24 cellular contexts compared by ENCODE assay signal in genomic region chr10:87519582-87519981, GRCh38.
DNase-seq lines count a peak whose midpoint lies in the region; ATAC-seq lines count a peak whose summit lies in the region.
"Had no signal": no experiment of that assay in that cellular context is flagged by ENCODE, and none has a peak within 500 bp of the region (broad histone marks: within the 10 kb centered on the region; RNA-seq: fewer than 3 reads in every experiment).

No MANE protein-coding gene starts in this region.

- peak; percentile 63 for ATAC-seq in GM18867 (IDR thresholded peaks at IDR 0.05; ENCODE audit: unreplicated experiment)
- peak; percentile 71 for ATAC-seq in GM21390 (IDR thresholded peaks at IDR 0.05; ENCODE audit: unreplicated experiment)
- peak; percentile 67 for ATAC-seq in HG03095 (IDR thresholded peaks at IDR 0.05; ENCODE audit: unreplicated experiment)
- ATAC-seq in stimulated activated effector memory CD8-positive, alpha-beta T cell treated with anti-CD3 and anti-CD28 coated beads, Interleukin-12 subunit alpha, Interleukin-12 subunit beta, amount 100 ng/mL, for 72 hours: peak; percentile 83
- no peak for ATAC-seq in GM19035 (IDR thresholded peaks at IDR 0.05; ENCODE audit: unreplicated experiment)
- ATAC-seq: pancreas, PC-3 had no signal

- peaks cover 17% of the 10 kb centered on the region for H3K4me1 Mint-ChIP-seq in stimulated activated effector memory CD8-positive, alpha-beta T cell treated with anti-CD3 and anti-CD28 coated beads, Interleukin-12 subunit alpha, Interleukin-12 subunit beta, amount 100 ng/mL, for 72 hours
- H3K4me1 Mint-ChIP-seq: B cell had no signal

- H3K9me3 Mint-ChIP-seq in stimulated activated effector memory CD8-positive, alpha-beta T cell treated with anti-CD3 and anti-CD28 coated beads, Interleukin-12 subunit alpha, Interleukin-12 subunit beta, amount 100 ng/mL, for 72 hours: peaks cover 5% of the 10 kb centered on the region

- H3K4me3 Mint-ChIP-seq in stimulated activated effector memory CD8-positive, alpha-beta T cell treated with anti-CD3 and anti-CD28 coated beads, Interleukin-12 subunit alpha, Interleukin-12 subunit beta, amount 100 ng/mL, for 72 hours: no peak overlapping the region
- H3K4me3 Mint-ChIP-seq: B cell; naive B cell; T-helper 2 cell treated with Interferon-gamma antibody and Interleukin-4, amounts not matched to agents 5 μg/mL and 100 μg/mL, for 36 hours had no signal

- H3K27ac Mint-ChIP-seq in stimulated activated effector memory CD8-positive, alpha-beta T cell treated with anti-CD3 and anti-CD28 coated beads, Interleukin-12 subunit alpha, Interleukin-12 subunit beta, amount 100 ng/mL, for 72 hours: peak overlapping the region; percentile 3
- H3K27ac Mint-ChIP-seq: B cell; T-helper 2 cell treated with Interferon-gamma antibody and Interleukin-4, amounts not matched to agents 5 μg/mL and 100 μg/mL, for 36 hours had no signal

- DNase-seq in stimulated activated effector memory CD8-positive, alpha-beta T cell treated with anti-CD3 and anti-CD28 coated beads, Interleukin-12 subunit alpha, Interleukin-12 subunit beta, amount 100 ng/mL, for 72 hours (ENCODE audit: low spot score in 2 of 2): no peak
- DNase-seq in DMS 273 (lab: John Stamatoyannopoulos, UW; ENCODE audit: unreplicated experiment): no peak
- no peak for DNase-seq in NCI-H1092 treated with DMSO at 0.1 percent for 48 hours (lab: John Stamatoyannopoulos, UW)
- DNase-seq: activated CD4-positive, CD25-positive, alpha-beta regulatory T cell treated with anti-CD3 and anti-CD28 coated beads, Interleukin-2, amount 50 U/mL, for 72 hours; activated gamma-delta T cell treated with Interleukin-2 at 50 U/mL for 16 hours; Calu3; effector CD4-positive, alpha-beta T cell; glutamatergic neuron; KBM-7; naive B cell; NCI-H1048; NCI-H2107; NCI-H526 treated with DMSO at 0.1 percent for 48 hours; pancreas; PC-3; SJCRH30; stimulated activated CD4-positive, alpha-beta T cell treated with anti-CD3 and anti-CD28 coated beads, Interleukin-4, amount 100 ng/mL, for 1 hour; testis had no signal

- H3K36me3 Mint-ChIP-seq in stimulated activated effector memory CD8-positive, alpha-beta T cell treated with anti-CD3 and anti-CD28 coated beads, Interleukin-12 subunit alpha, Interleukin-12 subunit beta, amount 100 ng/mL, for 72 hours: peaks cover 69% of the 10 kb centered on the region
